ENCODE assay signal across 20 cellular contexts in the genomic region with DNA sequence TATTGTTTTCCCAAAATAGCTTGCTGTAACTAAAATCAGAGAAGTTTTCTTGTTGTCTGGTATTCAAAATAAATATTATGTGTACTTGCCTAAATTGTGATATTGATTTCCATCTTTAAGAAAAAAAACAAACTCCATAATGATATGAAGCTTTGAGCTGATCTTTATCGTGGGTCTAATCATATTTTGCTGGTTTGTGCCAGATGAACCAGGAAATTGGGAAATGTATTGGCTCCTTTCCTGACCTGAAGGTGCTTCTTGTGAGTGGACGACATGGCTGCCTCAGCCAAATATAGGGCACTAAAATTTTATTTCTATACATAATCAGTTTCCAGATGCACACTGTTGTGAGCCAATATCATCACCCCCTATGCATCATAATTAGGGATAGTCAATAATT.
DNase-seq lines count a peak whose midpoint lies in the region; ATAC-seq, FAIRE-seq and TF ChIP-seq lines count a peak whose summit lies in the region.
"Had no signal": no experiment of that assay in that cellular context is flagged by ENCODE, and none has a peak within 500 bp of the region (broad histone marks: within the 10 kb centered on the region; RNA-seq: fewer than 3 reads in every experiment).

No MANE protein-coding gene starts in this region.

- H3K36me3 ChIP-seq in liver (ENCODE audit: control insufficient read depth in 4 of 4, insufficient read depth in 3 of 4, low read depth in 1 of 4, low read length in 3 of 4) (no peaks in the 10 kb centered on the region), HepG2 (replicated peaks in 1 of 2; ENCODE audit: control insufficient read depth in 1 of 2, insufficient read depth in 2 of 2, low read length in 2 of 2) (no peaks in the 10 kb centered on the region), right lobe of liver (no peaks in the 10 kb centered on the region)
- H3K36me3 ChIP-seq: BLaER1 treated with 17β-estradiol and CSF1 and Interleukin-3, amounts not matched to agents 10 nM and 100 nM had no signal

- ATAC-seq in HepG2 (no peak), right lobe of liver (peak; percentile 47 to 88 (median 76))
- ATAC-seq: CD8-positive, alpha-beta T cell had no signal

- H4K20me1 ChIP-seq in HepG2 (ENCODE audit: insufficient read depth, low read length) = no peaks in the 10 kb centered on the region
- H4K20me1 ChIP-seq: BLaER1 treated with 17β-estradiol and CSF1 and Interleukin-3, amounts not matched to agents 10 nM and 100 nM had no signal

- TF ChIP-seq POLR2A in HepG2 (IDR thresholded peaks at IDR 0.05; ENCODE audit: insufficient read depth in 1 of 2, low read depth in 2 of 2, low read length in 2 of 2) = no peak
- no peak for TF ChIP-seq POLR2A in right lobe of liver (IDR thresholded peaks at IDR 0.05)

- CTCF ChIA-PET in HepG2 (lab: Yijun Ruan, JAX; ENCODE audit: low intra/inter-chr PET ratio, low total read pairs) = no interaction called here

- TF ChIP-seq RAD21 in liver (IDR thresholded peaks at IDR 0.05) = peak in 1 of 2 donors; percentile 37
- no peak for TF ChIP-seq RAD21 in HepG2 (CRISPR knock-in tag; IDR thresholded peaks at IDR 0.05)

- H3K4me1 ChIP-seq in liver (ENCODE audit: control insufficient read depth in 4 of 4, insufficient read depth in 4 of 4, low read length in 3 of 4) = peaks cover 0 to 7% (median 0%) of the 10 kb centered on the region in 4 donors
- no peaks in the 10 kb centered on the region for H3K4me1 ChIP-seq in HepG2 (ENCODE audit: insufficient read depth, low read length)
- peaks cover 0 to 15% (median 0%) of the 10 kb centered on the region in 4 donors for H3K4me1 ChIP-seq in right lobe of liver
- H3K4me1 ChIP-seq: Caco-2 had no signal

- BruUV-seq in HepG2 (replicated peaks; lab: Mats Ljungman, UMichigan) = no TSS peak

- intact Hi-C loops in HepG2 (cut with micrococcal nuclease; ENCODE audit: unreplicated experiment) = no loop called here
- intact Hi-C loops in right lobe of liver (cut with DNase I) = no loop called here

- H3K27ac ChIP-seq in liver (ENCODE audit: low read depth in 1 of 2, low read length in 2 of 2) (no peak overlapping the region), HepG2 (ENCODE audit: extremely low read length, insufficient read depth, low read length) (no peak overlapping the region), right lobe of liver (no peak overlapping the region)
- H3K27ac ChIP-seq: BLaER1 treated with 17β-estradiol and CSF1 and Interleukin-3, amounts not matched to agents 10 nM and 100 nM; C4-2B had no signal

- in situ Hi-C loops in HepG2 (cut with HindIII; ENCODE audit: extremely low pct_ligation_motif_present, low pct_unique_long_range_greater_than_20kb) = no loop called here

- DNase-seq in HepG2 (ENCODE audit: low spot score) (no peak), SK-N-DZ (ENCODE audit: low spot score) (peak; percentile 63), right lobe of liver (no peak), NCI-H774 (lab: John Stamatoyannopoulos, UW) (no peak), AG20443 (ENCODE audit: low spot score) (no peak)
- DNase-seq: 8988T; ACHN; AML-193; Caco-2; Calu3; CD4-positive, alpha-beta T cell; CD8-positive, alpha-beta T cell; DMS79 treated with DMSO at 0.1 percent for 48 hours; GF-D8 had no signal

- no peak overlapping the region for H3K4me3 ChIP-seq in liver (ENCODE audit: low read depth in 1 of 3, low read length in 3 of 3)
- no peak overlapping the region for H3K4me3 ChIP-seq in HepG2 (replicated peaks in 1 of 3; ENCODE audit: insufficient read depth in 1 of 3, low read depth in 2 of 3, low read length in 3 of 3)
- no peak overlapping the region for H3K4me3 ChIP-seq in right lobe of liver
- H3K4me3 ChIP-seq: BLaER1 treated with 17β-estradiol and CSF1 and Interleukin-3, amounts not matched to agents 10 nM and 100 nM had no signal

- TF ChIP-seq EP300 in HepG2 (IDR thresholded peaks at IDR 0.05; ENCODE audit: low read depth in 2 of 2, low read length in 2 of 2) (no peak), HepG2 (CRISPR knock-in tag; IDR thresholded peaks at IDR 0.05; ENCODE audit: borderline replicate concordance) (no peak)

- no peak overlapping the region for H2AFZ ChIP-seq in HepG2 (ENCODE audit: low read length)

- TF ChIP-seq CTCF in liver (IDR thresholded peaks at IDR 0.05; ENCODE audit: low read depth, low read length, missing input control) (no peak), HepG2 (CRISPR knock-in tag; IDR thresholded peaks at IDR 0.05) (no peak), right lobe of liver (IDR thresholded peaks at IDR 0.05) (no peak)

- H3K9ac ChIP-seq in liver (ENCODE audit: low read depth in 1 of 2, low read length in 2 of 2) (no peak overlapping the region), HepG2 (ENCODE audit: insufficient read depth, low read depth, low read length) (no peak overlapping the region)
- H3K9ac ChIP-seq: BLaER1 treated with 17β-estradiol and CSF1 and Interleukin-3, amounts not matched to agents 10 nM and 100 nM had no signal

- WGBS in liver = 19% methylated on average over 2 of the region's 2 CpGs
- WGBS in HepG2 (ENCODE audit: low lambda C conversion rate) = 0% methylated on average over 2 of the region's 2 CpGs
- 9% methylated on average over 2 of the region's 2 CpGs for WGBS in right lobe of liver (ENCODE audit: insufficient coverage, low coverage, low lambda C conversion rate, missing lambda C conversion rate)

- FAIRE-seq in HepG2 (lab: Jason Lieb, UNC) = no peak
- FAIRE-seq: G401.6, GM12891, GM19239 had no signal

- POLR2A ChIA-PET in HepG2 (lab: Yijun Ruan, JAX) = no interaction called here

- no peaks in the 10 kb centered on the region for H3K79me2 ChIP-seq in HepG2 (ENCODE audit: insufficient read depth, low read length)

- H3K4me2 ChIP-seq in HepG2 (ENCODE audit: low read depth, low read length) = no peak overlapping the region

- H3K9me3 ChIP-seq in liver (ENCODE audit: control insufficient read depth in 4 of 4, low read length in 3 of 4) (no peaks in the 10 kb centered on the region), HepG2 (ENCODE audit: low read length) (no peaks in the 10 kb centered on the region), right lobe of liver (no peaks in the 10 kb centered on the region)
- H3K9me3 ChIP-seq: BLaER1 treated with 17β-estradiol and CSF1 and Interleukin-3, amounts not matched to agents 10 nM and 100 nM; Caco-2 had no signal

- H3K27me3 ChIP-seq in liver (ENCODE audit: control insufficient read depth in 4 of 4, insufficient read depth in 4 of 4, low read length in 3 of 4) (no peaks in the 10 kb centered on the region), HepG2 (ENCODE audit: control insufficient read depth in 1 of 2, insufficient read depth in 2 of 2, low read length in 2 of 2) (no peaks in the 10 kb centered on the region), right lobe of liver (no peaks in the 10 kb centered on the region)
- H3K27me3 ChIP-seq: BLaER1 treated with 17β-estradiol and CSF1 and Interleukin-3, amounts not matched to agents 10 nM and 100 nM had no signal

TF ChIP-seq in liver, 16 proteins besides CTCF, POLR2A, EP300 and RAD21:
- peak; percentile 33 for TF ChIP-seq YY1 (IDR thresholded peaks at IDR 0.05)
- TF ChIP-seq, protein P1, sequence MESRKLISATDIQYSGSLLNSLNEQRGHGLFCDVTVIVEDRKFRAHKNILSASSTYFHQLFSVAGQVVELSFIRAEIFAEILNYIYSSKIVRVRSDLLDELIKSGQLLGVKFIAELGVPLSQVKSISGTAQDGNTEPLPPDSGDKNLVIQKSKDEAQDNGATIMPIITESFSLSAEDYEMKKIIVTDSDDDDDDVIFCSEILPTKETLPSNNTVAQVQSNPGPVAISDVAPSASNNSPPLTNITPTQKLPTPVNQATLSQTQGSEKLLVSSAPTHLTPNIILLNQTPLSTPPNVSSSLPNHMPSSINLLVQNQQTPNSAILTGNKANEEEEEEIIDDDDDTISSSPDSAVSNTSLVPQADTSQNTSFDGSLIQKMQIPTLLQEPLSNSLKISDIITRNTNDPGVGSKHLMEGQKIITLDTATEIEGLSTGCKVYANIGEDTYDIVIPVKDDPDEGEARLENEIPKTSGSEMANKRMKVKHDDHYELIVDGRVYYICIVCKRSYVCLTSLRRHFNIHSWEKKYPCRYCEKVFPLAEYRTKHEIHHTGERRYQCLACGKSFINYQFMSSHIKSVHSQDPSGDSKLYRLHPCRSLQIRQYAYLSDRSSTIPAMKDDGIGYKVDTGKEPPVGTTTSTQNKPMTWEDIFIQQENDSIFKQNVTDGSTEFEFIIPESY (IDR thresholded peaks at IDR 0.05) = no peak
- TF ChIP-seq HNF4A (conservative IDR thresholded peaks at IDR 0.05) = peak in 1 of 2 donors; percentile 27

TF ChIP-seq in HepG2, 621 proteins besides CTCF, POLR2A, EP300 and RAD21:
- TF ChIP-seq RARG (CRISPR knock-in tag; IDR thresholded peaks at IDR 0.05; ENCODE audit: low read depth) = no peak
- no peak for TF ChIP-seq KLF11 (CRISPR knock-in tag; IDR thresholded peaks at IDR 0.05)
- no peak for TF ChIP-seq CBFB (CRISPR knock-in tag; IDR thresholded peaks at IDR 0.05)
- no peak for TF ChIP-seq ELF4 (CRISPR knock-in tag; IDR thresholded peaks at IDR 0.05; ENCODE audit: borderline replicate concordance)
- TF ChIP-seq, protein P2, sequence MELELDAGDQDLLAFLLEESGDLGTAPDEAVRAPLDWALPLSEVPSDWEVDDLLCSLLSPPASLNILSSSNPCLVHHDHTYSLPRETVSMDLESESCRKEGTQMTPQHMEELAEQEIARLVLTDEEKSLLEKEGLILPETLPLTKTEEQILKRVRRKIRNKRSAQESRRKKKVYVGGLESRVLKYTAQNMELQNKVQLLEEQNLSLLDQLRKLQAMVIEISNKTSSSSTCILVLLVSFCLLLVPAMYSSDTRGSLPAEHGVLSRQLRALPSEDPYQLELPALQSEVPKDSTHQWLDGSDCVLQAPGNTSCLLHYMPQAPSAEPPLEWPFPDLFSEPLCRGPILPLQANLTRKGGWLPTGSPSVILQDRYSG (CRISPR knock-in tag; IDR thresholded peaks at IDR 0.05) = no peak
- no peak for TF ChIP-seq ZNF296 (CRISPR knock-in tag; conservative IDR thresholded peaks at IDR 0.05)
- TF ChIP-seq, protein P3, sequence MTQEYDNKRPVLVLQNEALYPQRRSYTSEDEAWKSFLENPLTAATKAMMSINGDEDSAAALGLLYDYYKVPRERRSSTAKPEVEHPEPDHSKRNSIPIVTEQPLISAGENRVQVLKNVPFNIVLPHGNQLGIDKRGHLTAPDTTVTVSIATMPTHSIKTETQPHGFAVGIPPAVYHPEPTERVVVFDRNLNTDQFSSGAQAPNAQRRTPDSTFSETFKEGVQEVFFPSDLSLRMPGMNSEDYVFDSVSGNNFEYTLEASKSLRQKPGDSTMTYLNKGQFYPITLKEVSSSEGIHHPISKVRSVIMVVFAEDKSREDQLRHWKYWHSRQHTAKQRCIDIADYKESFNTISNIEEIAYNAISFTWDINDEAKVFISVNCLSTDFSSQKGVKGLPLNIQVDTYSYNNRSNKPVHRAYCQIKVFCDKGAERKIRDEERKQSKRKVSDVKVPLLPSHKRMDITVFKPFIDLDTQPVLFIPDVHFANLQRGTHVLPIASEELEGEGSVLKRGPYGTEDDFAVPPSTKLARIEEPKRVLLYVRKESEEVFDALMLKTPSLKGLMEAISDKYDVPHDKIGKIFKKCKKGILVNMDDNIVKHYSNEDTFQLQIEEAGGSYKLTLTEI (CRISPR knock-in tag; conservative IDR thresholded peaks at IDR 0.05) = no peak
- no peak for TF ChIP-seq IRF2 (CRISPR knock-in tag; IDR thresholded peaks at IDR 0.05)
- no peak for TF ChIP-seq BCL6 (CRISPR knock-in tag; IDR thresholded peaks at IDR 0.05)
